ENCODE assay signal across 8 cellular contexts in the genomic region with DNA sequence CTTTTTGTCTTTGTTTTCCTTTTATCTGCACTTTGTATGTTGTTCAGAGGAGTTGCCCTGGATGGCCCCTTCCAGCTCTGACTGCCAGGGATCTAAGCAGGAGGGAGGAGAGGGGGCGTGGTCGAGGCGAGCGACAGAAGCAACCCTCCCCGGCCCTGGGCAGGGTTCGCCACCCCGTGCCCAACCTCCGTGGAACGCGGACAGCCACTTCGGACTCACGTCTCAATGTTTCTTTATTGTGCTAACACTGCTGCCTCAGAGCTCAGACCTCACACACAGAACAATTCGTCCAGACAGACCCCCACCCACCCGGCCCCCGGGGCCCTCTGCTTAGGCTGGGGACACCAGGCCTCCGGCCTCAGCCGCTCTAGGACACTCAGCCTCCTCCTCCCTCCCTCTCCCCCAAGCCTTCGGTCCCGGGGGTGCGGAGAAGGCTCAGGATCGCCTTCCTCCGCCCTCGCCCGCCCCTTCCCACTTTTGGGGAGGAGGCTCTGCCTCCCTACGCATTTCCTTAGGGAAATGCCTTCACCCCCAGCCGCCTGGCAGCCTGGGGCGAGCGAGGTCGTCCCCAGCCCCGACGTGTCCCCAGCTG. TPM values are rescaled to one million over a fixed set of nuclear protein-coding genes. Genes with fewer than 3 reads are reported as not detected.
DNase-seq lines count a peak whose midpoint lies in the region; ATAC-seq and TF ChIP-seq lines count a peak whose summit lies in the region.

No MANE protein-coding gene starts in this region.

- no peaks in the 10 kb centered on the region for H3K4me1 ChIP-seq in NT2/D1 (ENCODE audit: insufficient read depth, insufficient read length)
- H3K4me1 ChIP-seq in body of pancreas = peaks cover 18% of the 10 kb centered on the region
- H3K4me1 ChIP-seq in psoas muscle = peaks cover 9% of the 10 kb centered on the region

- ATAC-seq in GM21390 (IDR thresholded peaks at IDR 0.05; ENCODE audit: unreplicated experiment) = peak; percentile 15
- ATAC-seq in body of pancreas = peak; percentile 78
- peak; percentile 75 to 86 (median 80) for ATAC-seq in psoas muscle
- ATAC-seq in GM21515 (IDR thresholded peaks at IDR 0.05; ENCODE audit: unreplicated experiment) = no peak
- ATAC-seq in HG02840 (IDR thresholded peaks at IDR 0.05; ENCODE audit: low FRiP score, unreplicated experiment) = no peak

- H3K36me3 ChIP-seq in NT2/D1 (ENCODE audit: insufficient read depth, insufficient read length, low read length) (peaks cover 8% of the 10 kb centered on the region), body of pancreas (replicated peaks in 1 of 2; ENCODE audit: insufficient read depth in 1 of 2, low read depth in 2 of 2) (no peaks in the 10 kb centered on the region), psoas muscle (ENCODE audit: insufficient read depth in 1 of 2, low read depth in 1 of 2) (no peaks in the 10 kb centered on the region)

- WGBS in body of pancreas, 2 donors = 2% methylated on average over 24 to 28 of the region's 31 CpGs
- WGBS in psoas muscle, 3 donors = 0 to 1% (median 0%) methylated on average over 21 to 31 of the region's 31 CpGs

- H3K9me3 ChIP-seq in NT2/D1 (ENCODE audit: insufficient read depth, low read length) = no peaks in the 10 kb centered on the region
- no peaks in the 10 kb centered on the region for H3K9me3 ChIP-seq in body of pancreas
- no peaks in the 10 kb centered on the region for H3K9me3 ChIP-seq in psoas muscle

- H3K27me3 ChIP-seq in NT2/D1 (ENCODE audit: insufficient read depth, insufficient read length) = peaks cover 37% of the 10 kb centered on the region
- H3K27me3 ChIP-seq in body of pancreas = no peaks in the 10 kb centered on the region
- peaks cover 0 to 1% (median 0%) of the 10 kb centered on the region in 3 donors for H3K27me3 ChIP-seq in psoas muscle (ENCODE audit: insufficient read depth in 3 of 3, low read length in 2 of 3)

- no peak for TF ChIP-seq POLR2A in body of pancreas (IDR thresholded peaks at IDR 0.05)

- intact Hi-C loops in body of pancreas (cut with DNase I) = no loop called here
- intact Hi-C loops in psoas muscle (cut with DNase I) = loop anchor here in 1 of 2 donors (5.0 kb wide), 2 partner anchors 52 to 73 kb away; partner anchors contain the start of genes FCRL6 and TAGLN2

- peak overlapping the region; percentile 75 for H3K9ac ChIP-seq in NT2/D1 (ENCODE audit: insufficient read length, low read depth)

- H3K27ac ChIP-seq in body of pancreas (peak overlapping the region; percentile 92 to 94 (median 92)), psoas muscle (peak overlapping the region; percentile 83)

- no peak for TF ChIP-seq CTCF in AG10803 (conservative IDR thresholded peaks at IDR 0.05; ENCODE audit: low read length)
- no peak for TF ChIP-seq CTCF in body of pancreas (IDR thresholded peaks at IDR 0.05)
- TF ChIP-seq CTCF in psoas muscle (IDR thresholded peaks at IDR 0.05) = no peak

- peak overlapping the region; percentile 74 for H3K4me3 ChIP-seq in AG10803 (ENCODE audit: low read length)
- peak overlapping the region; percentile 48 for H3K4me3 ChIP-seq in NT2/D1 (ENCODE audit: insufficient read length, low read depth)
- H3K4me3 ChIP-seq in body of pancreas = peak overlapping the region; percentile 55 to 57
- peak overlapping the region; percentile 81 for H3K4me3 ChIP-seq in psoas muscle

- DNase-seq in AG10803 (ENCODE audit: low read depth) (peak; percentile 58), NT2/D1 (ENCODE audit: low read depth, low spot score) (peak; percentile 52), body of pancreas (peak; percentile 79 to 88 (median 86)), hypothalamus (lab: John Stamatoyannopoulos, UW) (peak in 49 of 51 donors; percentile 11 to 80 (median 50)), psoas muscle (peak; percentile 72 to 73)

RNA-seq across cellular contexts. Expression of gene VSIG8, which starts 8.3 kb away (rescaled TPM):
- total RNA-seq in body of pancreas (not detected), psoas muscle (not detected)
- polyA plus RNA-seq in psoas muscle = not detected

RNA-seq across cellular contexts. Expression of gene SLAMF8, which starts 27.5 kb away (rescaled TPM):
- total RNA-seq in body of pancreas (1 to 10 TPM in 1 of 2 donors, not detected in 1; 3.6 TPM), psoas muscle (1 to 10 TPM; 1.1 to 1.6 (median 1.4) TPM)
- under 1 TPM; 0.10 to 0.63 (median 0.22) TPM for polyA plus RNA-seq in psoas muscle

RNA-seq across cellular contexts. Expression of gene CFAP45, which starts 45.8 kb away (rescaled TPM):
- total RNA-seq in body of pancreas (not detected), psoas muscle (under 1 TPM in 1 of 4 donors, not detected in 3; 0.42 TPM)
- under 1 TPM; 0.04 to 0.25 (median 0.13) TPM for polyA plus RNA-seq in psoas muscle

RNA-seq across cellular contexts. Expression of gene FCRL6, which starts 52.0 kb away (rescaled TPM):
- 1 to 10 TPM in 1 of 2 donors, not detected in 1; 6.3 TPM for total RNA-seq in body of pancreas
- total RNA-seq in psoas muscle = under 1 TPM in 3 of 4 donors, not detected in 1; 0.20 to 0.39 (median 0.32) TPM
- under 1 TPM in 1 of 3 donors, not detected in 2; 0.21 TPM for polyA plus RNA-seq in psoas muscle

Comparison
In these comparisons a context has a peak if more than half of its experiments do, and no peak if none do; other contexts are left out.
1. ATAC-seq: peak in GM21390 (single experiment), body of pancreas (single experiment) and psoas muscle (4 of 4); none in GM21515 (single experiment) and HG02840 (single experiment).
2. Peak in every context shown above with its lines, with median percentiles within 50 percentile points of each other: DNase-seq and H3K4me3 ChIP-seq.